Comparison of ENCODE assay signal across 10 cellular contexts in the genomic region with DNA sequence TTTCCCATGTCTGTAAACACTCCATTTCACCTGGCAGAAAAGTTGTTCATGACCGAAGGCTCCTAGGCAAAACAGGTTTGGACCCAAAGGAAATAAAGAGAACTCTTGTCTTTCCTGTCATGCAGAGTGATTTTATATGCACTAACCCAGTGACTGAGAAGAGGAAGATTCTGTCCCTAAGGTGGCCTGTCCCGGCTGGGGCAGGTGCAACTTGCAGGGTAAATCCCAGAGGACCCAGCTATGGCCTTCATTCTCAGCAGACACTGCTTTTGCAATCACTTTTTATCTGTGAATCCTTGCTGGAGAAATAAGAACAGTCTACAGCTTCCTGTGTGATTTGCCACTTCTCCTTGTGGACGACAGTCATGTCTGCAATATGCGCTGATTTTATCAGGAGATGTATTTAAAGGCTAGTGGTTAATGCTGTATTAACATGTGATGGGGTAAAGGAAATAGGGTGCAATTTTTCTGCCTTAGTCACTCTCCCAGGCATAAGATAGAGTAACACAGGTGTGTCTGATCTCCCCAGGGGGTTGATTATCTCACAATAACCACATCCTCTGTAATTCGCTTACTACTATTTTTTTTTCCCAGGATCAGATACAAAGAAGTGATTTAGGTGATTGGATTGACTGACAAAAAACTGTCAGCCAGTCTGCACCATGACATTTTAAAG.
DNase-seq lines count a peak whose midpoint lies in the region; ATAC-seq, FAIRE-seq and TF ChIP-seq lines count a peak whose summit lies in the region.
"Had no signal": no experiment of that assay in that cellular context is flagged by ENCODE, and none has a peak within 500 bp of the region (broad histone marks: within the 10 kb centered on the region; RNA-seq: fewer than 3 reads in every experiment).

No MANE protein-coding gene starts in this region.

- peaks cover 9% of the 10 kb centered on the region for H3F3A ChIP-seq in SK-N-SH (replicated peaks; ENCODE audit: insufficient read depth)

- no peak overlapping the region for H3K9ac ChIP-seq in SK-N-SH
- peak overlapping the region; percentile 60 for H3K9ac ChIP-seq in keratinocyte (ENCODE audit: control insufficient read depth, extremely low read depth, insufficient read depth, low read length)

- TF ChIP-seq RAD21 in SK-N-SH (IDR thresholded peaks at IDR 0.05; ENCODE audit: low read length) = no peak

- H3K9me2 ChIP-seq in SK-N-SH = no peaks in the 10 kb centered on the region

- intact Hi-C loops in transverse colon (cut with DNase I; ENCODE audit: low total_unique reads) = no loop called here

- CTCF ChIA-PET in SK-N-SH (lab: Yijun Ruan, JAX) = interaction anchor here (0.6 to 1.3 kb wide), 3 partner anchors 17 to 1133 kb away, joined by 3 to 4 read pairs (median 3); no protein-coding TSS in a partner anchor

- 0 out of 2 replicates have a peak, but pooled peaks cover 11% of the 10 kb centered on the region for H3K9me3 ChIP-seq in SK-N-SH
- peaks cover 3% of the 10 kb centered on the region for H3K9me3 ChIP-seq in keratinocyte (ENCODE audit: control insufficient read depth, low read depth, low read length)
- no peaks in the 10 kb centered on the region for H3K9me3 ChIP-seq in transverse colon

- H3K4me3 ChIP-seq in SK-N-SH (ENCODE audit: low read depth in 2 of 2, low read length in 1 of 2) (no peak overlapping the region), keratinocyte (ENCODE audit: control insufficient read depth in 2 of 3, extremely low read depth in 1 of 3, insufficient read depth in 2 of 3, low read depth in 1 of 3, low read length in 3 of 3) (no peak overlapping the region), coronary artery (no peak overlapping the region), transverse colon (no peak overlapping the region), foreskin fibroblast (ENCODE audit: low read depth in 1 of 2, low read length in 2 of 2) (no peak overlapping the region)

- no peak for TF ChIP-seq POLR2A in transverse colon (IDR thresholded peaks at IDR 0.05)

- H3K27me3 ChIP-seq in SK-N-SH (ENCODE audit: insufficient read depth) (no peaks in the 10 kb centered on the region), keratinocyte (ENCODE audit: control insufficient read depth, extremely low read depth, insufficient read depth, low read length) (no peaks in the 10 kb centered on the region), transverse colon (no peaks in the 10 kb centered on the region)

- WGBS in SK-N-SH (ENCODE audit: low lambda C conversion rate) = 42% methylated on average over 5 of the region's 5 CpGs
- 45 to 52% methylated on average over 2 to 5 of the region's 5 CpGs for WGBS in transverse colon (ENCODE audit: low coverage in 1 of 2), 2 donors

- in situ Hi-C loops in transverse colon (cut with MboI; ENCODE audit: low pct_ligation_motif_present in 1 of 4, low pct_unique_long_range_greater_than_20kb in 1 of 4, low sequenced_read_pairs in 3 of 4) = no loop called here

- TF ChIP-seq EP300 in SK-N-SH (IDR thresholded peaks at IDR 0.05; ENCODE audit: borderline replicate concordance in 1 of 2, low read depth in 1 of 2, low read length in 1 of 2) (peak; percentile 29 to 93; a peak in 2 of 4 replicates), transverse colon (IDR thresholded peaks at IDR 0.05; ENCODE audit: low read depth) (no peak)

- H2AFZ ChIP-seq in SK-N-SH (ENCODE audit: low read depth) (0 out of 2 replicates have a peak overlapping the region, but pooled peaks have one; percentile 10), keratinocyte (ENCODE audit: control insufficient read depth, low read length) (no peak overlapping the region)

- H3K79me2 ChIP-seq in SK-N-SH (ENCODE audit: insufficient read depth) = no peaks in the 10 kb centered on the region
- H3K79me2 ChIP-seq in keratinocyte (ENCODE audit: control insufficient read depth, insufficient read depth, low read length) = no peaks in the 10 kb centered on the region

- no peaks in the 10 kb centered on the region for H3K9me1 ChIP-seq in keratinocyte (ENCODE audit: control insufficient read depth, extremely low read depth, insufficient read depth, low read length)

- H3K36me3 ChIP-seq in SK-N-SH (replicated peaks in 1 of 2; ENCODE audit: control insufficient read depth in 1 of 2, insufficient read depth in 2 of 2, low read length in 1 of 2) = no peaks in the 10 kb centered on the region
- H3K36me3 ChIP-seq in keratinocyte (ENCODE audit: control insufficient read depth in 2 of 2, extremely low read depth in 1 of 2, insufficient read depth in 2 of 2, low read length in 2 of 2) = no peaks in the 10 kb centered on the region
- H3K36me3 ChIP-seq in transverse colon = no peaks in the 10 kb centered on the region

- H3K27ac ChIP-seq in SK-N-SH (ENCODE audit: low read depth in 2 of 2, low read length in 1 of 2) (peak overlapping the region; percentile 19 to 37; a peak in 1 of 4 replicates), keratinocyte (ENCODE audit: control insufficient read depth, insufficient read depth, low read length) (peak overlapping the region; percentile 98), coronary artery (no peak overlapping the region), transverse colon (no peak overlapping the region)

- FAIRE-seq in keratinocyte (lab: Jason Lieb, UNC) = peak; percentile 96

- TF ChIP-seq CTCF in SK-N-SH (IDR thresholded peaks at IDR 0.05) (peak; percentile 16; the same call in 1 of the 2 replicates), keratinocyte (optimal IDR thresholded peaks at IDR 0.05 in 1 of 3, IDR thresholded peaks at IDR 0.05 in 1 of 3, conservative IDR thresholded peaks at IDR 0.05 in 1 of 3; ENCODE audit: extremely low read depth in 1 of 3, insufficient read depth in 2 of 3, low read length in 3 of 3) (peak in 1 of 3 experiments; percentile 34), coronary artery (IDR thresholded peaks at IDR 0.05) (no peak), transverse colon (IDR thresholded peaks at IDR 0.05) (no peak), foreskin fibroblast (IDR thresholded peaks at IDR 0.05; ENCODE audit: low read depth, low read length) (no peak)

- dilution Hi-C loops in keratinocyte (cut with MboI; ENCODE audit: extremely low pct_ligation_motif_present, low sequenced_read_pairs) = no loop called here

- no peak for ATAC-seq in HG02840 (IDR thresholded peaks at IDR 0.05; ENCODE audit: low FRiP score, unreplicated experiment)

- H3K4me1 ChIP-seq in SK-N-SH (ENCODE audit: control insufficient read depth in 1 of 2, insufficient read depth in 2 of 2, low read depth in 1 of 2, low read length in 1 of 2) (peaks cover 10 to 14% of the 10 kb centered on the region in 2 experiments), keratinocyte (ENCODE audit: control insufficient read depth, extremely low read depth, insufficient read depth, low read length) (peaks cover 28% of the 10 kb centered on the region), transverse colon (peaks cover 0 to 1% (median 0%) of the 10 kb centered on the region in 4 donors)

- H4K20me1 ChIP-seq in SK-N-SH (ENCODE audit: insufficient read depth) (no peaks in the 10 kb centered on the region), keratinocyte (ENCODE audit: control insufficient read depth, extremely low read depth, insufficient read depth, low read length) (no peaks in the 10 kb centered on the region)

- peak; percentile 85 for DNase-seq in EL
- peak; percentile 94 for DNase-seq in LoVo (ENCODE audit: low spot score)
- no peak for DNase-seq in SK-N-SH
- DNase-seq in keratinocyte (ENCODE audit: low read depth, low spot score) = peak; percentile 92
- DNase-seq in coronary artery (ENCODE audit: low spot score) = no peak
- DNase-seq in transverse colon = no peak
- no peak for DNase-seq in foreskin fibroblast
- DNase-seq: activated CD4-positive, alpha-beta T cell treated with anti-CD3 and anti-CD28 coated beads for 1 hour; cerebellar nuclear complex had no signal

- POLR2A ChIA-PET in SK-N-SH (lab: Yijun Ruan, JAX) = no interaction called here

- H3K4me2 ChIP-seq in SK-N-SH (peak overlapping the region; percentile 4; the same call in 1 of the 2 replicates), keratinocyte (ENCODE audit: control insufficient read depth, extremely low read depth, insufficient read depth, low read depth, low read length) (peak overlapping the region; percentile 38)

TF ChIP-seq in SK-N-SH, 30 proteins besides CTCF, POLR2A, EP300 and RAD21 (continues in another document):
- TF ChIP-seq, protein P1, sequence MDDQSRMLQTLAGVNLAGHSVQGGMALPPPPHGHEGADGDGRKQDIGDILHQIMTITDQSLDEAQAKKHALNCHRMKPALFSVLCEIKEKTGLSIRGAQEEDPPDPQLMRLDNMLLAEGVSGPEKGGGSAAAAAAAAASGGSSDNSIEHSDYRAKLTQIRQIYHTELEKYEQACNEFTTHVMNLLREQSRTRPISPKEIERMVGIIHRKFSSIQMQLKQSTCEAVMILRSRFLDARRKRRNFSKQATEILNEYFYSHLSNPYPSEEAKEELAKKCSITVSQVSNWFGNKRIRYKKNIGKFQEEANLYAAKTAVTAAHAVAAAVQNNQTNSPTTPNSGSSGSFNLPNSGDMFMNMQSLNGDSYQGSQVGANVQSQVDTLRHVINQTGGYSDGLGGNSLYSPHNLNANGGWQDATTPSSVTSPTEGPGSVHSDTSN (IDR thresholded peaks at IDR 0.05) = peak; percentile 73
- TF ChIP-seq RFX5 (IDR thresholded peaks at IDR 0.05; ENCODE audit: low read length) = no peak
- peak; percentile 55; the same call in 1 of the 2 replicates for TF ChIP-seq NFIC (IDR thresholded peaks at IDR 0.05; ENCODE audit: borderline replicate concordance)
- TF ChIP-seq, protein P2, sequence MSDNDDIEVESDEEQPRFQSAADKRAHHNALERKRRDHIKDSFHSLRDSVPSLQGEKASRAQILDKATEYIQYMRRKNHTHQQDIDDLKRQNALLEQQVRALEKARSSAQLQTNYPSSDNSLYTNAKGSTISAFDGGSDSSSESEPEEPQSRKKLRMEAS (IDR thresholded peaks at IDR 0.05; ENCODE audit: low read depth) = no peak
- peak; percentile 77; the same call in 1 of the 2 replicates for TF ChIP-seq TEAD4 (IDR thresholded peaks at IDR 0.05; ENCODE audit: borderline replicate concordance, insufficient read depth)
- TF ChIP-seq FOXJ3 (CRISPR knock-in tag; IDR thresholded peaks at IDR 0.05) = no peak
- TF ChIP-seq, protein P3, sequence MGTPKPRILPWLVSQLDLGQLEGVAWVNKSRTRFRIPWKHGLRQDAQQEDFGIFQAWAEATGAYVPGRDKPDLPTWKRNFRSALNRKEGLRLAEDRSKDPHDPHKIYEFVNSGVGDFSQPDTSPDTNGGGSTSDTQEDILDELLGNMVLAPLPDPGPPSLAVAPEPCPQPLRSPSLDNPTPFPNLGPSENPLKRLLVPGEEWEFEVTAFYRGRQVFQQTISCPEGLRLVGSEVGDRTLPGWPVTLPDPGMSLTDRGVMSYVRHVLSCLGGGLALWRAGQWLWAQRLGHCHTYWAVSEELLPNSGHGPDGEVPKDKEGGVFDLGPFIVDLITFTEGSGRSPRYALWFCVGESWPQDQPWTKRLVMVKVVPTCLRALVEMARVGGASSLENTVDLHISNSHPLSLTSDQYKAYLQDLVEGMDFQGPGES (IDR thresholded peaks at IDR 0.05; ENCODE audit: low read depth, low read length) = no peak
- peak; percentile 72; the same call in 1 of the 2 replicates for TF ChIP-seq FOXM1 (IDR thresholded peaks at IDR 0.05; ENCODE audit: low read depth)

Comparison
In these comparisons a context has a peak if more than half of its experiments do, and no peak if none do; other contexts are left out.
1. DNase-seq: peak in EL (single experiment), LoVo (single experiment) and keratinocyte (single experiment); none in SK-N-SH (single experiment), coronary artery (single experiment), transverse colon (single experiment) and foreskin fibroblast (0 of 2).
2. H3K27ac ChIP-seq: peak in SK-N-SH (2 of 2) and keratinocyte (single experiment); none in coronary artery (0 of 2) and transverse colon (0 of 4).